In genomic region chr1:48677306-48678287, GRCh38 we compare ENCODE assay signal across 9 cellular contexts.
DNase-seq lines count a peak whose midpoint lies in the region; ATAC-seq, FAIRE-seq and TF ChIP-seq lines count a peak whose summit lies in the region.
"Had no signal": no experiment of that assay in that cellular context is flagged by ENCODE, and none has a peak within 500 bp of the region (broad histone marks: within the 10 kb centered on the region; RNA-seq: fewer than 3 reads in every experiment).

No MANE protein-coding gene starts in this region.

- no peaks in the 10 kb centered on the region for H3K36me3 Mint-ChIP-seq in chondrocyte (ENCODE audit: low read depth)
- H3K36me3 Mint-ChIP-seq: activated naive CD4-positive, alpha-beta T cell treated with anti-CD3 and anti-CD28 coated beads, Interleukin-2, amount 50 U/mL, for 24 hours had no signal

- peak; percentile 19 for DNase-seq in GDM1 (lab: John Stamatoyannopoulos, UW)
- DNase-seq in H54 (ENCODE audit: insufficient read length, low spot score), result peak; percentile 15
- DNase-seq in NCI-H1092 treated with DMSO at 0.1 percent for 48 hours (lab: John Stamatoyannopoulos, UW), result peak; percentile 79
- peak; percentile 70 for DNase-seq in SK-MEL-5 (ENCODE audit: low read depth, low spot score)
- DNase-seq in chondrocyte (ENCODE audit: low spot score), result no peak
- peak; percentile 72 to 85 for DNase-seq in left lung
- peak; percentile 1 for DNase-seq in stimulated activated CD8-positive, alpha-beta memory T cell treated with anti-CD3 and anti-CD28 coated beads, Interleukin-7, amount 100 ng/mL, for 24 hours (ENCODE audit: low read depth)
- no peak for DNase-seq in cortex of kidney (lab: John Stamatoyannopoulos, UW)

- no peaks in the 10 kb centered on the region for H3K36me3 ChIP-seq in left lung

- ATAC-seq in left lung, result peak; percentile 93

- no peak overlapping the region for H3K27ac Mint-ChIP-seq in chondrocyte (ENCODE audit: unreplicated experiment)
- H3K27ac Mint-ChIP-seq: activated naive CD4-positive, alpha-beta T cell treated with anti-CD3 and anti-CD28 coated beads, Interleukin-2, amount 50 U/mL, for 24 hours had no signal

- no peaks in the 10 kb centered on the region for H3K27me3 ChIP-seq in left lung

- TF ChIP-seq POLR2A in H54 (IDR thresholded peaks at IDR 0.05; ENCODE audit: low read depth, low read length), result no peak

- TF ChIP-seq CTCF in chondrocyte (IDR thresholded peaks at IDR 0.05) (peak; percentile 84), left lung (IDR thresholded peaks at IDR 0.05) (peak; percentile 67 to 69)

- H3K9me3 Mint-ChIP-seq in chondrocyte (ENCODE audit: low read depth), result no peaks in the 10 kb centered on the region
- H3K9me3 Mint-ChIP-seq: activated naive CD4-positive, alpha-beta T cell treated with anti-CD3 and anti-CD28 coated beads, Interleukin-2, amount 50 U/mL, for 24 hours had no signal

- H3K27ac ChIP-seq in left lung, result no peak overlapping the region

- H3K9me3 ChIP-seq in left lung, result no peaks in the 10 kb centered on the region

- in situ Hi-C loops in SK-MEL-5 (cut with HindIII; ENCODE audit: low pct_unique_long_range_greater_than_20kb, low sequenced_read_pairs), result no loop called here

- H3K4me1 ChIP-seq in left lung, result no peaks in the 10 kb centered on the region

- no peak for FAIRE-seq in H54 (lab: Jason Lieb, UNC)

- intact Hi-C loops in left lung (cut with DNase I), result no loop called here

- H3K4me1 Mint-ChIP-seq in chondrocyte (ENCODE audit: low read depth), result peaks cover 12% of the 10 kb centered on the region
- H3K4me1 Mint-ChIP-seq: activated naive CD4-positive, alpha-beta T cell treated with anti-CD3 and anti-CD28 coated beads, Interleukin-2, amount 50 U/mL, for 24 hours had no signal

- H3K4me3 ChIP-seq in left lung, result no peak overlapping the region

- H3K4me3 Mint-ChIP-seq in chondrocyte (ENCODE audit: unreplicated experiment), result no peak overlapping the region
- H3K4me3 Mint-ChIP-seq: activated naive CD4-positive, alpha-beta T cell treated with anti-CD3 and anti-CD28 coated beads, Interleukin-2, amount 50 U/mL, for 24 hours had no signal

- H3K27me3 Mint-ChIP-seq in chondrocyte (ENCODE audit: low read depth), result peaks cover 4% of the 10 kb centered on the region
- H3K27me3 Mint-ChIP-seq: activated naive CD4-positive, alpha-beta T cell treated with anti-CD3 and anti-CD28 coated beads, Interleukin-2, amount 50 U/mL, for 24 hours had no signal

Comparison
In these comparisons a context has a peak if more than half of its experiments do, and no peak if none do; other contexts are left out.
1. DNase-seq: peak in GDM1 (single experiment), H54 (single experiment), NCI-H1092 treated with DMSO at 0.1 percent for 48 hours (single experiment), SK-MEL-5 (single experiment), left lung (2 of 2) and stimulated activated CD8-positive, alpha-beta memory T cell treated with anti-CD3 and anti-CD28 coated beads, Interleukin-7, amount 100 ng/mL, for 24 hours (single experiment); none in chondrocyte (single experiment) and cortex of kidney (single experiment).